In genomic region chr3:32106929-32107362, GRCh38 we compare ENCODE assay signal across 8 cellular contexts. TPM values are rescaled to one million over a fixed set of nuclear protein-coding genes. Genes with fewer than 3 reads are reported as not detected.
A peak's percentile ranks its signal among the peaks of the same experiment; 100 is the strongest.
DNase-seq lines count a peak whose midpoint lies in the region; ATAC-seq and TF ChIP-seq lines count a peak whose summit lies in the region.

No MANE protein-coding gene starts in this region.

- peak overlapping the region; percentile 96 for H3K4me3 Mint-ChIP-seq in activated CD8-positive, alpha-beta T cell treated with anti-CD3 and anti-CD28 coated beads, Interleukin-2, amount 10 ng/mL, durations not matched to agents 7 days and 5 days

- in situ Hi-C loops in GM13976 (cut with MboI; ENCODE audit: low sequenced_read_pairs, unreplicated experiment), result no loop called here

- WGBS in psoas muscle, 3 donors, result 1 to 2% (median 2%) methylated on average over 27 to 36 of the region's 36 CpGs

- no peaks in the 10 kb centered on the region for H3K36me3 ChIP-seq in cardiac muscle cell
- no peaks in the 10 kb centered on the region for H3K36me3 ChIP-seq in psoas muscle (ENCODE audit: insufficient read depth in 1 of 2, low read depth in 1 of 2)

- peaks cover 6% of the 10 kb centered on the region for H3K9me3 Mint-ChIP-seq in activated CD8-positive, alpha-beta T cell treated with anti-CD3 and anti-CD28 coated beads, Interleukin-2, amount 10 ng/mL, durations not matched to agents 7 days and 5 days (ENCODE audit: insufficient read depth)

- peaks cover 32% of the 10 kb centered on the region for H3K36me3 Mint-ChIP-seq in activated CD8-positive, alpha-beta T cell treated with anti-CD3 and anti-CD28 coated beads, Interleukin-2, amount 10 ng/mL, durations not matched to agents 7 days and 5 days (ENCODE audit: low read depth)

- H3K9me3 ChIP-seq in cardiac muscle cell (ENCODE audit: low read depth) (no peaks in the 10 kb centered on the region), psoas muscle (no peaks in the 10 kb centered on the region)

- no peaks in the 10 kb centered on the region for H3K27me3 Mint-ChIP-seq in activated CD8-positive, alpha-beta T cell treated with anti-CD3 and anti-CD28 coated beads, Interleukin-2, amount 10 ng/mL, durations not matched to agents 7 days and 5 days (ENCODE audit: low read depth)

- peaks cover 19% of the 10 kb centered on the region for H3K27me3 ChIP-seq in cardiac muscle cell
- H3K27me3 ChIP-seq in psoas muscle (ENCODE audit: insufficient read depth in 3 of 3, low read length in 2 of 3), result no peaks in the 10 kb centered on the region

- no peak overlapping the region for H3K27ac ChIP-seq in cardiac muscle cell
- H3K27ac ChIP-seq in psoas muscle, result peak overlapping the region; percentile 96

- intact Hi-C loops in psoas muscle (cut with DNase I), result loop anchor here (2.0 to 5.0 kb wide), 2 partner anchors 55 to 62 kb away; no protein-coding TSS in a partner anchor

- peak overlapping the region; percentile 88 for H3K27ac Mint-ChIP-seq in activated CD8-positive, alpha-beta T cell treated with anti-CD3 and anti-CD28 coated beads, Interleukin-2, amount 10 ng/mL, durations not matched to agents 7 days and 5 days

- H3K4me3 ChIP-seq in cardiac muscle cell (peak overlapping the region; percentile 66), psoas muscle (peak overlapping the region; percentile 89)

- peaks cover 52% of the 10 kb centered on the region for H3K4me1 Mint-ChIP-seq in activated CD8-positive, alpha-beta T cell treated with anti-CD3 and anti-CD28 coated beads, Interleukin-2, amount 10 ng/mL, durations not matched to agents 7 days and 5 days (ENCODE audit: low read depth)

- TF ChIP-seq CTCF in GM13976 (IDR thresholded peaks at IDR 0.05; ENCODE audit: borderline replicate concordance, control extremely low read depth, extremely low read depth, insufficient read depth, missing control alignments) (no peak), cardiac muscle cell (IDR thresholded peaks at IDR 0.05; ENCODE audit: low read depth, low read length) (no peak), psoas muscle (IDR thresholded peaks at IDR 0.05) (no peak)

- peak; percentile 6 for ATAC-seq in HG03457 (IDR thresholded peaks at IDR 0.05; ENCODE audit: unreplicated experiment)
- ATAC-seq in activated CD8-positive, alpha-beta T cell treated with anti-CD3 and anti-CD28 coated beads, Interleukin-2, amount 10 ng/mL, durations not matched to agents 7 days and 5 days, result peak; percentile 1
- ATAC-seq in psoas muscle, result peak; percentile 32 to 57 (median 55)
- no peak for ATAC-seq in GM21381 (IDR thresholded peaks at IDR 0.05; ENCODE audit: unreplicated experiment)
- no peak for ATAC-seq in HG03097 (IDR thresholded peaks at IDR 0.05; ENCODE audit: low FRiP score, unreplicated experiment)

- DNase-seq in GM13976 (ENCODE audit: low spot score), result peak; percentile 21
- DNase-seq in activated CD8-positive, alpha-beta T cell treated with anti-CD3 and anti-CD28 coated beads, Interleukin-2, amount 10 ng/mL, durations not matched to agents 7 days and 5 days, result no peak
- DNase-seq in cardiac muscle cell (ENCODE audit: low read depth in 1 of 2, low spot score in 1 of 2), result peak in 1 of 2 donors; percentile 10
- peak; percentile 44 to 80 for DNase-seq in psoas muscle
- no peak for DNase-seq in NCI-H510A treated with DMSO at 0.1 percent for 48 hours (lab: John Stamatoyannopoulos, UW)

- CTCF ChIA-PET in activated CD8-positive, alpha-beta T cell treated with anti-CD3 and anti-CD28 coated beads, Interleukin-2, amount 10 ng/mL, durations not matched to agents 7 days and 5 days (lab: Charles Lee), result no interaction called here

- POLR2A ChIA-PET in activated CD8-positive, alpha-beta T cell treated with anti-CD3 and anti-CD28 coated beads, Interleukin-2, amount 10 ng/mL, durations not matched to agents 7 days and 5 days (lab: Charles Lee), result interaction anchor here (1.0 to 1.2 kb wide), 2 partner anchors 8 to 578 kb away, joined by 3 to 6 read pairs; partner anchors contain the start of gene CNOT10

- H3K4me1 ChIP-seq in cardiac muscle cell (ENCODE audit: low read depth) (peaks cover 4% of the 10 kb centered on the region), psoas muscle (peaks cover 42% of the 10 kb centered on the region)

RNA-seq across cellular contexts. Expression of gene GPD1L, which starts 0.5 kb away (rescaled TPM):
- 10 to 100 TPM; 33.8 to 37.0 TPM for total RNA-seq in activated CD8-positive, alpha-beta T cell treated with anti-CD3 and anti-CD28 coated beads, Interleukin-2, amount 10 ng/mL, durations not matched to agents 7 days and 5 days
- total RNA-seq in cardiac muscle cell (16.2 and 20.1 TPM in 2 replicates), psoas muscle (100 to 1,000 TPM in 3 of 4 donors, 10 to 100 TPM in 1; 99.4 to 135 (median 128) TPM)
- polyA plus RNA-seq in cardiac muscle cell (19.4 and 22.1 TPM in 2 replicates), psoas muscle (100 to 1,000 TPM in 1 of 3 donors, 10 to 100 TPM in 2; 28.2 to 101 (median 90.5) TPM)

Comparison
In these comparisons a context has a peak if more than half of its experiments do, and no peak if none do; other contexts are left out.
1. DNase-seq: peak in GM13976 (single experiment) and psoas muscle (2 of 2); none in activated CD8-positive, alpha-beta T cell treated with anti-CD3 and anti-CD28 coated beads, Interleukin-2, amount 10 ng/mL, durations not matched to agents 7 days and 5 days (single experiment) and NCI-H510A treated with DMSO at 0.1 percent for 48 hours (single experiment).
2. ATAC-seq: peak in HG03457 (single experiment), activated CD8-positive, alpha-beta T cell treated with anti-CD3 and anti-CD28 coated beads, Interleukin-2, amount 10 ng/mL, durations not matched to agents 7 days and 5 days (single experiment) and psoas muscle (4 of 4); none in GM21381 (single experiment) and HG03097 (single experiment).